In genomic region chr14:105168979-105169507, GRCh38 we compare ENCODE assay signal across 8 cellular contexts. TPM values are rescaled to one million over a fixed set of nuclear protein-coding genes. Genes with fewer than 3 reads are reported as not detected.
DNase-seq lines count a peak whose midpoint lies in the region; ATAC-seq, FAIRE-seq and TF ChIP-seq lines count a peak whose summit lies in the region.

No MANE protein-coding gene starts in this region.

- no peak for FAIRE-seq in keratinocyte (lab: Jason Lieb, UNC)

- H3K9me1 ChIP-seq in keratinocyte (ENCODE audit: control insufficient read depth, extremely low read depth, insufficient read depth, low read length) = peaks cover 6% of the 10 kb centered on the region

- H3K4me1 ChIP-seq in keratinocyte (ENCODE audit: control insufficient read depth, extremely low read depth, insufficient read depth, low read length) (peaks cover 28% of the 10 kb centered on the region), subcutaneous abdominal adipose tissue (ENCODE audit: control insufficient read depth in 5 of 5, insufficient read depth in 5 of 5, low read length in 5 of 5) (peaks cover 0 to 64% (median 55%) of the 10 kb centered on the region in 5 donors)

- in situ Hi-C loops in GM13976 (cut with MboI; ENCODE audit: low sequenced_read_pairs, unreplicated experiment) = no loop called here

- no peaks in the 10 kb centered on the region for H3K9me3 ChIP-seq in keratinocyte (ENCODE audit: control insufficient read depth, low read depth, low read length)
- H3K9me3 ChIP-seq in subcutaneous abdominal adipose tissue (ENCODE audit: control insufficient read depth in 5 of 5, low read length in 5 of 5) = no peaks in the 10 kb centered on the region

- no peak overlapping the region for H2AFZ ChIP-seq in keratinocyte (ENCODE audit: control insufficient read depth, low read length)

- H3K9ac ChIP-seq in keratinocyte (ENCODE audit: control insufficient read depth, extremely low read depth, insufficient read depth, low read length) (no peak overlapping the region), subcutaneous abdominal adipose tissue (ENCODE audit: low read length in 5 of 5) (no peak overlapping the region)

- peaks cover 10% of the 10 kb centered on the region for H4K20me1 ChIP-seq in keratinocyte (ENCODE audit: control insufficient read depth, extremely low read depth, insufficient read depth, low read length)

- DNase-seq in GM13976 (ENCODE audit: low spot score) = peak; percentile 71
- DNase-seq in NOMO-1 treated with DMSO at 0.1 percent for 48 hours (lab: John Stamatoyannopoulos, UW; ENCODE audit: unreplicated experiment) = peak; percentile 26
- no peak for DNase-seq in keratinocyte (ENCODE audit: low read depth, low spot score)
- DNase-seq in foreskin melanocyte = no peak

- H3K4me3 ChIP-seq in keratinocyte (ENCODE audit: control insufficient read depth in 2 of 3, extremely low read depth in 1 of 3, insufficient read depth in 2 of 3, low read depth in 1 of 3, low read length in 3 of 3) (peak overlapping the region in 1 of 3 experiments; percentile 30), subcutaneous abdominal adipose tissue (ENCODE audit: low read depth in 1 of 5, low read length in 5 of 5) (peak overlapping the region in 4 of 5 donors; percentile 22 to 59 (median 42))

- H3K4me2 ChIP-seq in keratinocyte (ENCODE audit: control insufficient read depth, extremely low read depth, insufficient read depth, low read depth, low read length) = peak overlapping the region; percentile 58

- H3K79me2 ChIP-seq in keratinocyte (ENCODE audit: control insufficient read depth, insufficient read depth, low read length) = peaks cover 29% of the 10 kb centered on the region

- H3K36me3 ChIP-seq in keratinocyte (ENCODE audit: control insufficient read depth in 2 of 2, extremely low read depth in 1 of 2, insufficient read depth in 2 of 2, low read length in 2 of 2) = peaks cover 0 to 3% of the 10 kb centered on the region in 2 experiments
- H3K36me3 ChIP-seq in subcutaneous abdominal adipose tissue (ENCODE audit: control insufficient read depth in 5 of 5, insufficient read depth in 5 of 5, low read length in 5 of 5) = no peaks in the 10 kb centered on the region

- dilution Hi-C loops in keratinocyte (cut with MboI; ENCODE audit: extremely low pct_ligation_motif_present, low sequenced_read_pairs) = no loop called here

- H3K27me3 ChIP-seq in keratinocyte (ENCODE audit: control insufficient read depth, extremely low read depth, insufficient read depth, low read length) = peaks cover 9% of the 10 kb centered on the region
- peaks cover 0 to 8% (median 3%) of the 10 kb centered on the region in 5 donors for H3K27me3 ChIP-seq in subcutaneous abdominal adipose tissue (ENCODE audit: control insufficient read depth in 5 of 5, insufficient read depth in 4 of 5, low read length in 5 of 5)

- TF ChIP-seq CTCF in GM13976 (IDR thresholded peaks at IDR 0.05; ENCODE audit: borderline replicate concordance, control extremely low read depth, extremely low read depth, insufficient read depth, missing control alignments) (peak; percentile 40), keratinocyte (optimal IDR thresholded peaks at IDR 0.05 in 1 of 3, IDR thresholded peaks at IDR 0.05 in 1 of 3, conservative IDR thresholded peaks at IDR 0.05 in 1 of 3; ENCODE audit: extremely low read depth in 1 of 3, insufficient read depth in 2 of 3, low read length in 3 of 3) (peak in 2 of 3 experiments; percentile 27 to 38)

- peak overlapping the region; percentile 1 for H3K27ac ChIP-seq in angular gyrus (ENCODE audit: low read depth, low read length)
- H3K27ac ChIP-seq in keratinocyte (ENCODE audit: control insufficient read depth, insufficient read depth, low read length) = no peak overlapping the region
- no peak overlapping the region for H3K27ac ChIP-seq in subcutaneous abdominal adipose tissue (ENCODE audit: low read depth, low read length)

- ATAC-seq in HG02588 (IDR thresholded peaks at IDR 0.05; ENCODE audit: unreplicated experiment) = no peak
- no peak for ATAC-seq in HG02885 (IDR thresholded peaks at IDR 0.05; ENCODE audit: poor library complexity, unreplicated experiment)

RNA-seq across cellular contexts. Expression of gene JAG2, which starts 0.5 kb away (rescaled TPM):
- 28.3 to 38.2 TPM (median 36.5 TPM) in 3 replicates for polyA plus RNA-seq in keratinocyte
- 7.2 TPM for polyA plus RNA-seq in keratinocyte (2011; ENCODE audit: low read depth)
- polyA plus RNA-seq in keratinocyte (2011; cell fraction: cytosol; rRNA removed) = 9.4 and 18.2 TPM in 2 replicates
- polyA plus RNA-seq in keratinocyte (2011; cell fraction: nucleus; rRNA removed) = 140 and 145 TPM in 2 replicates
- polyA plus RNA-seq in keratinocyte (2012; ENCODE audit: low replicate concordance) = 17.3 and 74.5 TPM in 2 replicates
- 48.0 to 72.7 TPM (median 66.2 TPM) in 3 replicates for polyA minus RNA-seq in keratinocyte
- 39.1 TPM for polyA minus RNA-seq in keratinocyte (2011; cell fraction: cytosol; rRNA and poly(A)+ RNA removed)
- 141 and 154 TPM in 2 replicates for polyA minus RNA-seq in keratinocyte (2011; cell fraction: nucleus; rRNA and poly(A)+ RNA removed)

RNA-seq across cellular contexts. Expression of gene NUDT14, which starts 12.1 kb away (rescaled TPM):
- polyA plus RNA-seq in keratinocyte = 15.6 to 28.8 TPM (median 16.1 TPM) in 3 replicates
- polyA plus RNA-seq in keratinocyte (2011; ENCODE audit: low read depth) = 4.9 TPM
- polyA plus RNA-seq in keratinocyte (2011; cell fraction: cytosol; rRNA removed) = 9.0 and 27.0 TPM in 2 replicates
- polyA plus RNA-seq in keratinocyte (2011; cell fraction: nucleus; rRNA removed) = 9.5 and 12.3 TPM in 2 replicates
- 19.5 and 34.9 TPM in 2 replicates for polyA plus RNA-seq in keratinocyte (2012; ENCODE audit: low replicate concordance)
- 7.7 to 14.3 TPM (median 11.1 TPM) in 3 replicates for polyA minus RNA-seq in keratinocyte
- 37.0 TPM for polyA minus RNA-seq in keratinocyte (2011; cell fraction: cytosol; rRNA and poly(A)+ RNA removed)
- polyA minus RNA-seq in keratinocyte (2011; cell fraction: nucleus; rRNA and poly(A)+ RNA removed) = 2.3 and 5.8 TPM in 2 replicates

Comparison
In these comparisons a context has a peak if more than half of its experiments do, and no peak if none do; other contexts are left out.
1. DNase-seq: peak in GM13976 (single experiment) and NOMO-1 treated with DMSO at 0.1 percent for 48 hours (single experiment); none in keratinocyte (single experiment) and foreskin melanocyte (single experiment).